ENCODE assay signal across 9 cellular contexts in genomic region chr11:107565955-107566501, GRCh38. TPM values are rescaled to one million over a fixed set of nuclear protein-coding genes. Genes with fewer than 3 reads are reported as not detected.
A peak's percentile ranks its signal among the peaks of the same experiment; 100 is the strongest.
DNase-seq lines count a peak whose midpoint lies in the region; ATAC-seq and TF ChIP-seq lines count a peak whose summit lies in the region.
"Not testable (repeated sequence)": the region's sequence is repeated elsewhere in the genome, so short reads cannot be mapped to it uniquely, and the experiment has no call there.
"Had no signal": no experiment of that assay in that cellular context is flagged by ENCODE, and none has a peak within 500 bp of the region (broad histone marks: within the 10 kb centered on the region; RNA-seq: fewer than 3 reads in every experiment).

No MANE protein-coding gene starts in this region.

- not testable (repeated sequence) for DNase-seq in CD4-positive, CD25-positive, alpha-beta regulatory T cell; GM23338 (ENCODE audit: low spot score); WERI-Rb-1; breast epithelium (ENCODE audit: low spot score in 2 of 2); stimulated activated effector memory CD8-positive, alpha-beta T cell treated with anti-CD3 and anti-CD28 coated beads, Interleukin-12 subunit alpha, Interleukin-12 subunit beta, amount 100 ng/mL, for 72 hours (ENCODE audit: low spot score in 2 of 2)
- DNase-seq in M059J (ENCODE audit: low read depth), result peak; percentile 44
- DNase-seq in Right ventricle myocardium inferior (ENCODE audit: missing footprints), result peak; percentile 59

- not testable (repeated sequence) for H3K9me3 ChIP-seq in CD4-positive, CD25-positive, alpha-beta regulatory T cell (ENCODE audit: control insufficient read depth in 2 of 2, low read length in 2 of 2); WERI-Rb-1 (ENCODE audit: severe bottlenecking); breast epithelium; mucosa of stomach (ENCODE audit: control insufficient read depth, low read length)

- H3K27me3 Mint-ChIP-seq in CD4-positive, CD25-positive, alpha-beta regulatory T cell; GM23338 (ENCODE audit: insufficient read depth, low read depth, poor library complexity): not testable (repeated sequence)

- peaks cover 19 to 63% (median 50%) of the 10 kb centered on the region in 4 donors for H3K4me1 Mint-ChIP-seq in CD4-positive, CD25-positive, alpha-beta regulatory T cell
- H3K4me1 Mint-ChIP-seq in GM23338, result peaks cover 21% of the 10 kb centered on the region
- H3K4me1 Mint-ChIP-seq in stimulated activated effector memory CD8-positive, alpha-beta T cell treated with anti-CD3 and anti-CD28 coated beads, Interleukin-12 subunit alpha, Interleukin-12 subunit beta, amount 100 ng/mL, for 72 hours, result peaks cover 50% of the 10 kb centered on the region

- H2AFZ ChIP-seq in GM23338, result peak overlapping the region; percentile 93

- H3K9me3 Mint-ChIP-seq in CD4-positive, CD25-positive, alpha-beta regulatory T cell; GM23338; stimulated activated effector memory CD8-positive, alpha-beta T cell treated with anti-CD3 and anti-CD28 coated beads, Interleukin-12 subunit alpha, Interleukin-12 subunit beta, amount 100 ng/mL, for 72 hours: not testable (repeated sequence)

- intact Hi-C loops in breast epithelium (cut with DNase I; ENCODE audit: low total_unique reads); Right ventricle myocardium inferior (cut with DNase I): not testable (repeated sequence)

- not testable (repeated sequence) for TF ChIP-seq POLR2A in breast epithelium (IDR thresholded peaks at IDR 0.05)

- H3K79me2 ChIP-seq in GM23338 (replicated peaks; ENCODE audit: insufficient read depth), result peaks cover 41% of the 10 kb centered on the region

- not testable (repeated sequence) for ATAC-seq in CD4-positive, CD25-positive, alpha-beta regulatory T cell (ENCODE audit: low read depth in 2 of 2); GM23338; Right ventricle myocardium inferior; stimulated activated effector memory CD8-positive, alpha-beta T cell treated with anti-CD3 and anti-CD28 coated beads, Interleukin-12 subunit alpha, Interleukin-12 subunit beta, amount 100 ng/mL, for 72 hours

- peak overlapping the region; percentile 74 for H3K27ac ChIP-seq in CD4-positive, CD25-positive, alpha-beta regulatory T cell (ENCODE audit: insufficient read depth, low read length, poor library complexity, severe bottlenecking)
- not testable (repeated sequence) for H3K27ac ChIP-seq in GM23338 (ENCODE audit: low read depth)
- H3K27ac ChIP-seq in WERI-Rb-1 (peak overlapping the region; percentile 66), breast epithelium (peak overlapping the region; percentile 65 to 91)

- not testable (repeated sequence) for H3K9me2 ChIP-seq in GM23338 (ENCODE audit: insufficient read depth)

- not testable (repeated sequence) for H3K36me3 Mint-ChIP-seq in CD4-positive, CD25-positive, alpha-beta regulatory T cell; GM23338 (ENCODE audit: low read depth); stimulated activated effector memory CD8-positive, alpha-beta T cell treated with anti-CD3 and anti-CD28 coated beads, Interleukin-12 subunit alpha, Interleukin-12 subunit beta, amount 100 ng/mL, for 72 hours

- peak overlapping the region; percentile 99 for H3K4me3 ChIP-seq in CD4-positive, CD25-positive, alpha-beta regulatory T cell (ENCODE audit: low read depth, low read length)
- peak overlapping the region; percentile 84 for H3K4me3 ChIP-seq in GM23338
- H3K4me3 ChIP-seq in WERI-Rb-1 (ENCODE audit: low read depth, low read length), result peak overlapping the region; percentile 82
- H3K4me3 ChIP-seq in breast epithelium, result peak overlapping the region; percentile 67 to 96 (median 90)
- H3K4me3 ChIP-seq in mucosa of stomach (ENCODE audit: low read length), result peak overlapping the region; percentile 88

- H3K4me3 Mint-ChIP-seq in CD4-positive, CD25-positive, alpha-beta regulatory T cell, result peak overlapping the region; percentile 97 to 99 (median 98)
- peak overlapping the region; percentile 95 for H3K4me3 Mint-ChIP-seq in GM23338
- H3K4me3 Mint-ChIP-seq in stimulated activated effector memory CD8-positive, alpha-beta T cell treated with anti-CD3 and anti-CD28 coated beads, Interleukin-12 subunit alpha, Interleukin-12 subunit beta, amount 100 ng/mL, for 72 hours, result peak overlapping the region; percentile 96

- H4K20me1 ChIP-seq in GM23338 (replicated peaks; ENCODE audit: insufficient read depth), result not testable (repeated sequence)

- H3K27ac Mint-ChIP-seq in CD4-positive, CD25-positive, alpha-beta regulatory T cell, result peak overlapping the region; percentile 94 to 97 (median 97)
- peak overlapping the region; percentile 96 for H3K27ac Mint-ChIP-seq in GM23338
- H3K27ac Mint-ChIP-seq in stimulated activated effector memory CD8-positive, alpha-beta T cell treated with anti-CD3 and anti-CD28 coated beads, Interleukin-12 subunit alpha, Interleukin-12 subunit beta, amount 100 ng/mL, for 72 hours, result peak overlapping the region; percentile 95

- peaks cover 27% of the 10 kb centered on the region for H3K4me1 ChIP-seq in CD4-positive, CD25-positive, alpha-beta regulatory T cell (ENCODE audit: control insufficient read depth, insufficient read depth, low read length, poor library complexity, severe bottlenecking)
- peaks cover 21% of the 10 kb centered on the region for H3K4me1 ChIP-seq in GM23338 (ENCODE audit: insufficient read depth)
- not testable (repeated sequence) for H3K4me1 ChIP-seq in breast epithelium; mucosa of stomach (ENCODE audit: control insufficient read depth, insufficient read depth, low read length)

- not testable (repeated sequence) for TF ChIP-seq CTCF in GM23338 (conservative IDR thresholded peaks at IDR 0.05; ENCODE audit: low read depth in 2 of 2); WERI-Rb-1 (IDR thresholded peaks at IDR 0.05; ENCODE audit: low read depth, low read length); breast epithelium (IDR thresholded peaks at IDR 0.05)

- not testable (repeated sequence) for H3F3A ChIP-seq in GM23338 (replicated peaks; ENCODE audit: low read depth)

- not testable (repeated sequence) for H3K27me3 ChIP-seq in CD4-positive, CD25-positive, alpha-beta regulatory T cell (ENCODE audit: control insufficient read depth, insufficient read depth, low read length); GM23338 (ENCODE audit: insufficient read depth); WERI-Rb-1 (ENCODE audit: insufficient read depth, low read depth, severe bottlenecking); breast epithelium; mucosa of stomach (ENCODE audit: control insufficient read depth, insufficient read depth, low read length)

- not testable (repeated sequence) for H3K36me3 ChIP-seq in CD4-positive, CD25-positive, alpha-beta regulatory T cell (ENCODE audit: control insufficient read depth, insufficient read depth, low read length); GM23338 (ENCODE audit: insufficient read depth); WERI-Rb-1; breast epithelium; mucosa of stomach (ENCODE audit: control insufficient read depth, insufficient read depth, low read length)

- peak overlapping the region; percentile 95 for H3K4me2 ChIP-seq in GM23338

- peak overlapping the region; percentile 79 for H3K9ac ChIP-seq in mucosa of stomach (ENCODE audit: low read length)

RNA-seq across cellular contexts. Expression of gene ALKBH8, which starts 0.5 kb away (rescaled TPM):
- 11.8 TPM for total RNA-seq in CD4-positive, CD25-positive, alpha-beta regulatory T cell
- polyA plus RNA-seq in CD4-positive, CD25-positive, alpha-beta regulatory T cell, result 10 to 100 TPM in 2 of 4 donors, 1 to 10 TPM in 2; 5.8 to 10.5 (median 9.7) TPM
- total RNA-seq in GM23338 (2014; rRNA removed; shearing (Covaris generic)), result 13.7 and 14.2 TPM in 2 replicates
- polyA plus RNA-seq in GM23338 (2016; fragmentation: Nextera tagmentation; extraction: Ambion mirVana), result 7.1 and 8.9 TPM in 2 replicates
- 10.0 and 11.1 TPM in 2 replicates for total RNA-seq in M059J (2014; rRNA removed; shearing (Covaris generic))
- total RNA-seq in breast epithelium, result 10 to 100 TPM in 1 of 3 donors, 1 to 10 TPM in 2; 6.2 to 11.4 (median 8.2) TPM
- 5.5 TPM for total RNA-seq in Right ventricle myocardium inferior

RNA-seq across cellular contexts. Expression of gene ELMOD1, which starts 24.9 kb away (rescaled TPM):
- total RNA-seq in CD4-positive, CD25-positive, alpha-beta regulatory T cell, result not detected
- not detected for polyA plus RNA-seq in CD4-positive, CD25-positive, alpha-beta regulatory T cell
- total RNA-seq in GM23338 (2014; rRNA removed; shearing (Covaris generic)), result 1.2 and 5.2 TPM in 2 replicates
- 1.6 and 1.8 TPM in 2 replicates for polyA plus RNA-seq in GM23338 (2016; fragmentation: Nextera tagmentation; extraction: Ambion mirVana)
- 0.39 TPM in 1 of 2 replicates, not detected in the other for total RNA-seq in M059J (2014; rRNA removed; shearing (Covaris generic))
- total RNA-seq in breast epithelium, result not detected
- 0.41 TPM for total RNA-seq in Right ventricle myocardium inferior
- total RNA-seq: esophagus mucosa had no signal
